Comparison of ENCODE assay signal across 8 cellular contexts in the genomic region with DNA sequence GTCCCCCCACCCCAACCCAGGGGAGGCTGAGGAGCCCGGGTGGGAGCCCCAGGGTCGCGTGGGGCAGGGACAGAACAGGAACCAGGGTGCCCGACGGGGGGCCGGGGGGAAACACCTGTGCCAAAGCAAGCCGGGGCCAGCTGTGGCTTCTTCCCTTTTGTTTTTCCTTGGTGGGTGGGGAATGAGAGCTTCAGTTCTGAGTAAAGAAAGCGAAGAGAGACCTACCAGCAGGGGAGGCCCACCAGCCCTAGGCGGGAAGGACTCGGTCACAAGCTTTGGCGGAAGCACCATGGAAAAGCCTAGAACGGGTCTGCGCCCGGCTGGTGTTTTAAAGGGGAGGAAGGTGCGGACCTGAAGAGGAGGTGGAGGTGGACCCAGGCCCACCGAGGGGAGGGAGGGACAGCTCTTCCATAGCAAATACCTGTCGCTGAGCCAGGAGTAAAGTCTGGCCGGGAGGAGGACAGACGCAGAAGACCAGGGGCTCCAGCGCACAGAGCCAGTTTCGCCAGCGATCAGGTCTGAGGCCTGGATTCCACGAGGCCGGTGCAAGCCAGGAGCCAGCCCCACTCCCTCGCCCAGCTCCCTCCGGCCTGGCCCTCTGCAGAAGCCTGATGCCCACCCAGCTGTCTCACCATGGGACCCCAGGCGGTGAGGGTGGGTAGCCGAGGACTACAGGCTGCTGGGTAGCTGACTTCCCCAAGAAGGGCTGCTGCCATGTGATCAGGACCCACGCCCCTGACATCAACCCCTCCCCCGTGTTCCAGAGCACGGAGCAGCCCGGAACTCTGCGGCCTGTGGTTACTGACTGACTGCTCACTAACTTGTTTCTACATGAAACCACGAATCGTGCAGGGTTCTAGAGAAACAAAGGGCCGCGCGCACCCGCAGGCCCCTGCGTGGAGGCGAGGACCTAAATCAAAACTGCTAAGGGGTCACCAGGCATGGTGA. TPM values are rescaled to one million over a fixed set of nuclear protein-coding genes. Genes with fewer than 3 reads are reported as not detected.
DNase-seq lines count a peak whose midpoint lies in the region; ATAC-seq and TF ChIP-seq lines count a peak whose summit lies in the region.

No MANE protein-coding gene starts in this region.

- in situ Hi-C loops in GM13977 (cut with MboI; ENCODE audit: low pct_unique_long_range_greater_than_20kb, low sequenced_read_pairs, unreplicated experiment), result no loop called here

- peak overlapping the region; percentile 90 for H2AK5ac ChIP-seq in trophoblast cell (ENCODE audit: low read length)

- H3K79me2 ChIP-seq in OCI-LY1 (ENCODE audit: insufficient read depth, low read length), result peaks cover 44% of the 10 kb centered on the region
- H3K79me2 ChIP-seq in trophoblast cell (ENCODE audit: control insufficient read depth, insufficient read depth, low read length, poor library complexity), result peaks cover 16% of the 10 kb centered on the region

- H3K4me3 ChIP-seq in OCI-LY1 (ENCODE audit: low read depth, low read length, poor library complexity, severe bottlenecking) (peak overlapping the region; percentile 86), gastroesophageal sphincter (peak overlapping the region; percentile 72 to 74), trophoblast cell (ENCODE audit: low read depth, low read length) (peak overlapping the region; percentile 75), upper lobe of right lung (peak overlapping the region; percentile 96)

- H2AFZ ChIP-seq in OCI-LY1 (ENCODE audit: low read length) (no peak overlapping the region), trophoblast cell (ENCODE audit: insufficient read depth, low read length, poor library complexity) (peak overlapping the region; percentile 8)

- H3K18ac ChIP-seq in trophoblast cell (ENCODE audit: low read length), result peak overlapping the region; percentile 47

- H4K20me1 ChIP-seq in OCI-LY1 (ENCODE audit: insufficient read depth, low read length), result no peaks in the 10 kb centered on the region

- peak overlapping the region; percentile 12 for H3K4ac ChIP-seq in trophoblast cell (ENCODE audit: low read depth, low read length)

- H3K9ac ChIP-seq in OCI-LY1 (ENCODE audit: low read length) (peak overlapping the region; percentile 76), trophoblast cell (ENCODE audit: low read length) (peak overlapping the region; percentile 90)

- H3K4me1 ChIP-seq in OCI-LY1 (ENCODE audit: insufficient read depth, low read length, severe bottlenecking), result peaks cover 82% of the 10 kb centered on the region
- peaks cover 12 to 89% (median 68%) of the 10 kb centered on the region in 3 donors for H3K4me1 ChIP-seq in gastroesophageal sphincter
- H3K4me1 ChIP-seq in trophoblast cell (ENCODE audit: control insufficient read depth in 1 of 2, insufficient read depth in 2 of 2, low read length in 2 of 2), result peaks cover 33 to 48% of the 10 kb centered on the region in 2 experiments
- H3K4me1 ChIP-seq in upper lobe of right lung, result peaks cover 81% of the 10 kb centered on the region

- peak overlapping the region; percentile 44 for H2BK120ac ChIP-seq in trophoblast cell (ENCODE audit: insufficient read depth, low read length, poor library complexity)

- H3K9me3 ChIP-seq in OCI-LY1 (ENCODE audit: low read length) (no peaks in the 10 kb centered on the region), gastroesophageal sphincter (no peaks in the 10 kb centered on the region), trophoblast cell (ENCODE audit: insufficient read depth, low read depth, low read length) (no peaks in the 10 kb centered on the region), upper lobe of right lung (no peaks in the 10 kb centered on the region)

- peak overlapping the region; percentile 63 for H4K8ac ChIP-seq in trophoblast cell (ENCODE audit: low read depth, low read length)

- H3K27me3 ChIP-seq in OCI-LY1 (ENCODE audit: insufficient read depth, low read length) (no peaks in the 10 kb centered on the region), gastroesophageal sphincter (no peaks in the 10 kb centered on the region), trophoblast cell (ENCODE audit: insufficient read depth, low read length) (no peaks in the 10 kb centered on the region), upper lobe of right lung (no peaks in the 10 kb centered on the region)

- ATAC-seq in HG02678 (IDR thresholded peaks at IDR 0.05; ENCODE audit: unreplicated experiment), result peak; percentile 66
- ATAC-seq in gastroesophageal sphincter, result peak; percentile 31
- peak; percentile 76 for ATAC-seq in upper lobe of right lung

- H3K27ac ChIP-seq in OCI-LY1 (ENCODE audit: low read depth, low read length, poor library complexity, severe bottlenecking), result peak overlapping the region; percentile 97
- peak overlapping the region; percentile 60 to 99 (median 96) for H3K27ac ChIP-seq in gastroesophageal sphincter
- H3K27ac ChIP-seq in trophoblast cell (ENCODE audit: low read depth, low read length), result peak overlapping the region; percentile 34
- peak overlapping the region; percentile 97 for H3K27ac ChIP-seq in upper lobe of right lung

- peaks cover 16% of the 10 kb centered on the region for H3K79me1 ChIP-seq in trophoblast cell (ENCODE audit: low read length)

- peak overlapping the region; percentile 15 for H2BK12ac ChIP-seq in trophoblast cell (ENCODE audit: low read length)

- H4K12ac ChIP-seq in trophoblast cell (ENCODE audit: low read depth, low read length), result peak overlapping the region; percentile 70

- DNase-seq in GM13977 (ENCODE audit: low spot score) (peak; percentile 89), trophoblast cell (peak; percentile 51 to 70), upper lobe of right lung (peak; percentile 91), NCI-H2171 treated with DMSO at 0.1 percent for 48 hours (lab: John Stamatoyannopoulos, UW) (no peak)
- peak; percentile 64 to 70 for DNase-seq in activated T-helper 1 cell treated with anti-CD3 and anti-CD28 coated beads, Interleukin-2, amount 50 U/mL, for 16 hours (ENCODE audit: low read depth in 1 of 2, low spot score in 1 of 2)

- H3K4me2 ChIP-seq in OCI-LY1 (ENCODE audit: low read length), result peak overlapping the region; percentile 85
- peak overlapping the region; percentile 96 for H3K4me2 ChIP-seq in trophoblast cell (ENCODE audit: low read length)

- peak overlapping the region; percentile 56 for H2BK5ac ChIP-seq in trophoblast cell (ENCODE audit: low read depth, low read length, poor library complexity)

- H3K36me3 ChIP-seq in OCI-LY1 (ENCODE audit: insufficient read depth, low read length) (peaks cover 22% of the 10 kb centered on the region; the same call in 1 of the 2 replicates), gastroesophageal sphincter (no peaks in the 10 kb centered on the region), trophoblast cell (ENCODE audit: control insufficient read depth in 1 of 2, insufficient read depth in 2 of 2, low read length in 2 of 2) (peaks cover 2 to 19% of the 10 kb centered on the region in 2 experiments), upper lobe of right lung (peaks cover 23% of the 10 kb centered on the region)

- intact Hi-C loops in upper lobe of right lung (cut with DNase I), result no loop called here

- H3K14ac ChIP-seq in trophoblast cell (ENCODE audit: low read length), result peak overlapping the region; percentile 55

- no peak for TF ChIP-seq EP300 in gastroesophageal sphincter (IDR thresholded peaks at IDR 0.05)

- TF ChIP-seq POLR2A in gastroesophageal sphincter (IDR thresholded peaks at IDR 0.05), result no peak

- H3K23ac ChIP-seq in trophoblast cell (ENCODE audit: low read length), result no peak overlapping the region

- no peaks in the 10 kb centered on the region for H3K9me2 ChIP-seq in OCI-LY1 (ENCODE audit: low read depth, low read length)

- WGBS in gastroesophageal sphincter (ENCODE audit: low coverage in 1 of 2), 2 donors, result 0 to 8% methylated on average over 1 to 11 of the region's 41 CpGs
- WGBS in trophoblast cell (ENCODE audit: extremely low coverage, insufficient coverage, insufficient read length), result no CpG with 5 or more reads among the region's 41 CpGs

- peak; percentile 13 for TF ChIP-seq CTCF in GM13977 (IDR thresholded peaks at IDR 0.05; ENCODE audit: extremely low read depth, insufficient read depth, missing control alignments)
- TF ChIP-seq CTCF in OCI-LY1 (IDR thresholded peaks at IDR 0.05; ENCODE audit: low read length), result peak; percentile 34; the same call in 1 of the 2 replicates
- peak in 1 of 4 experiments; percentile 27 for TF ChIP-seq CTCF in gastroesophageal sphincter (IDR thresholded peaks at IDR 0.05)
- TF ChIP-seq CTCF in upper lobe of right lung (IDR thresholded peaks at IDR 0.05), result peak; percentile 16

- no peaks in the 10 kb centered on the region for H3F3A ChIP-seq in OCI-LY1 (ENCODE audit: insufficient read depth, low read length)

- H4K91ac ChIP-seq in trophoblast cell (ENCODE audit: low read depth, low read length), result peak overlapping the region; percentile 63

RNA-seq across cellular contexts. Expression of a gene that starts 0.8 kb away (rescaled TPM):
- total RNA-seq in gastroesophageal sphincter, result 100 to 1,000 TPM; 122 to 196 (median 159) TPM
- 153 and 167 TPM in 2 replicates for polyA plus RNA-seq in trophoblast cell (2013)
- total RNA-seq in upper lobe of right lung, result 216 TPM

RNA-seq across cellular contexts. Expression of a gene that starts 57.6 kb away (rescaled TPM):
- total RNA-seq in gastroesophageal sphincter, result 10 to 100 TPM; 19.1 to 34.9 (median 21.4) TPM
- polyA plus RNA-seq in trophoblast cell (2013), result 22.6 and 23.8 TPM in 2 replicates
- total RNA-seq in upper lobe of right lung, result 22.6 TPM

Comparison
In these comparisons a context has a peak if more than half of its experiments do, and no peak if none do; other contexts are left out.
1. H3K27ac ChIP-seq: peak in every context shown above with its lines; median percentile 97 in OCI-LY1; 97 in upper lobe of right lung; 96 in gastroesophageal sphincter; 34 in trophoblast cell.